ENCODE assay signal across 8 cellular contexts in the genomic region with DNA sequence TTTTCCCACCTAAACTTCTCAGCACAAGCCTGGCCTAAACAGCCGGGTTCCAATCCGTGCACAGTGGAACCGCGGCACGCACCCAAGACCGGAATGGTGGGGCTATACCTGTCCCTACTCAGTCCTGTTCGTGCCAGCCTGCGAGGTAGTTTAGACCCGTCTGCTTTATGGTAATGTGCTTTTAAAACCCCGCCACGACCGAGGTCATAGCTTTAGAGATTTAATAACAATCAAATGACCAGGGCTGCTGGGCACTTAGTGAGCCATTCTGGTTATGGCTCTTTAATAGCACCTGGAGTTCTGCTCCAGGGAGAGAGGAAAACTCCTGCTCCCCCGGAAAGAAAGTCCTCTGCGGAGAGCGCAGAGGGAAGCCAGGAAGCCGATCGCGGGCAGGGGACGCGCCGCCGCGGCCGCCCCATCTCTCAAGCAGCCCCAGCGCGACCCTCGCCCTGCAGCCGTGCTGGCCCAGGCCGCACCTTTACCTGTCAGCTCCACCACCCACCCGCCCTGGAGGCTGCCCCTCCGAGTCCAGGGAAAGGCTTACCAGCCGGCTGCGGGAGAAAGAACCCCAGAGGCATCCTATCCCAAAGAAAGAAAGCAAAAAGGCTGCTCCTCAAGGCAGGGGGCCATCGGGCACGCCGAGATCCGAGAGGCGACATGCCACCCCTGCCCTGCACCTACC. TPM values are rescaled to one million over a fixed set of nuclear protein-coding genes. Genes with fewer than 3 reads are reported as not detected.
DNase-seq lines count a peak whose midpoint lies in the region; ATAC-seq and TF ChIP-seq lines count a peak whose summit lies in the region.

No MANE protein-coding gene starts in this region.

- H3K27ac ChIP-seq in WERI-Rb-1 (peak overlapping the region; percentile 90), cingulate gyrus (ENCODE audit: low read depth, low read length) (peak overlapping the region; percentile 72)

- TF ChIP-seq CTCF in WERI-Rb-1 (IDR thresholded peaks at IDR 0.05; ENCODE audit: low read depth, low read length) = no peak

- no peaks in the 10 kb centered on the region for H3K9me3 ChIP-seq in WERI-Rb-1 (ENCODE audit: severe bottlenecking)

- H3K27me3 ChIP-seq in WERI-Rb-1 (ENCODE audit: insufficient read depth, low read depth, severe bottlenecking) = no peaks in the 10 kb centered on the region

- ATAC-seq in GM21515 (IDR thresholded peaks at IDR 0.05; ENCODE audit: unreplicated experiment) = peak; percentile 31

- DNase-seq in EH (ENCODE audit: low read depth) (peak; percentile 47), HT-29 (ENCODE audit: low spot score) (peak; percentile 70), WERI-Rb-1 (peak; percentile 28), left kidney (ENCODE audit: low read depth, low spot score) (peak; percentile 78), dedifferentiated amniotic fluid mesenchymal stem cell (ENCODE audit: extremely low spot score) (no peak)
- DNase-seq in stimulated activated CD4-positive, alpha-beta T cell treated with anti-CD3 and anti-CD28 coated beads, Interleukin-2, amount 100 ng/mL, for 48 hours = peak; percentile 6 to 15

- H3K36me3 ChIP-seq in WERI-Rb-1 = no peaks in the 10 kb centered on the region

- H3K4me3 ChIP-seq in WERI-Rb-1 (ENCODE audit: low read depth, low read length) = peak overlapping the region; percentile 80

RNA-seq across cellular contexts. Expression of gene ARL15, which starts 0.5 kb away (rescaled TPM):
- 20.8 and 27.9 TPM in 2 replicates for total RNA-seq in HT-29 (2014; rRNA removed; shearing (Covaris generic))
